14 cellular contexts compared by ENCODE assay signal in genomic region chr15:74128785-74129350, GRCh38. TPM values are rescaled to one million over a fixed set of nuclear protein-coding genes. Genes with fewer than 3 reads are reported as not detected.
DNase-seq lines count a peak whose midpoint lies in the region; ATAC-seq and TF ChIP-seq lines count a peak whose summit lies in the region.
"Had no signal": no experiment of that assay in that cellular context is flagged by ENCODE, and none has a peak within 500 bp of the region (broad histone marks: within the 10 kb centered on the region; RNA-seq: fewer than 3 reads in every experiment).

No MANE protein-coding gene starts in this region.

- H3K9ac ChIP-seq in HUES64 (ENCODE audit: low read depth, low read length) (no peak overlapping the region), neural progenitor cell (no peak overlapping the region)

- H3K27ac ChIP-seq in HUES64 (ENCODE audit: low read depth, low read length): no peak overlapping the region
- H3K27ac ChIP-seq in neural progenitor cell: no peak overlapping the region
- H3K27ac ChIP-seq in foreskin keratinocyte: no peak overlapping the region

- H3K4me1 ChIP-seq in HUES64 (ENCODE audit: insufficient read depth, low read length) (0 out of 2 replicates have a peak, but pooled peaks cover 12% of the 10 kb centered on the region), neural progenitor cell (peaks cover 28% of the 10 kb centered on the region), foreskin keratinocyte (no peaks in the 10 kb centered on the region)

- H3K36me3 Mint-ChIP-seq in neural progenitor cell: peaks cover 6% of the 10 kb centered on the region

- H3K4me3 Mint-ChIP-seq in neural progenitor cell: peak overlapping the region; percentile 87
- H3K4me3 Mint-ChIP-seq: activated CD4-positive, alpha-beta T cell treated with anti-CD3 and anti-CD28 coated beads, Interleukin-2, amount 10 ng/mL, durations not matched to agents 24 days and 14 days had no signal

- H3K27me3 ChIP-seq in HUES64 (ENCODE audit: insufficient read depth, low read length) (peaks cover 92% of the 10 kb centered on the region), neural progenitor cell (peaks cover 100% of the 10 kb centered on the region), foreskin keratinocyte (peaks cover 99% of the 10 kb centered on the region)

- under 1% methylated on average over 33 of the region's 33 CpGs for WGBS in HUES64

- H3K9me3 Mint-ChIP-seq in neural progenitor cell: peaks cover 7% of the 10 kb centered on the region

- TF ChIP-seq CTCF in choroid plexus epithelial cell (conservative IDR thresholded peaks at IDR 0.05; ENCODE audit: low read depth, low read length) (no peak), neural progenitor cell (IDR thresholded peaks at IDR 0.05) (no peak), foreskin keratinocyte (conservative IDR thresholded peaks at IDR 0.05) (no peak)

- H3K9me3 ChIP-seq in HUES64 (ENCODE audit: insufficient read depth, low read depth, low read length) (no peaks in the 10 kb centered on the region; the same call in 1 of the 2 replicates), neural progenitor cell (ENCODE audit: low read depth) (no peaks in the 10 kb centered on the region)
- H3K9me3 ChIP-seq: HAP-1 had no signal

- H3K4me1 Mint-ChIP-seq in neural progenitor cell: peaks cover 46% of the 10 kb centered on the region

- H3K27me3 Mint-ChIP-seq in neural progenitor cell (ENCODE audit: insufficient read depth, low read depth): peaks cover 75% of the 10 kb centered on the region

- no peak overlapping the region for H3K27ac Mint-ChIP-seq in neural progenitor cell

- peaks cover 47% of the 10 kb centered on the region for H4K20me1 ChIP-seq in neural progenitor cell (ENCODE audit: low read depth)

- H3K4me2 ChIP-seq in neural progenitor cell: peak overlapping the region; percentile 80

- no peak for ATAC-seq in GM21723 (IDR thresholded peaks at IDR 0.05; ENCODE audit: unreplicated experiment)
- no peak for ATAC-seq in GM19463 (IDR thresholded peaks at IDR 0.05; ENCODE audit: unreplicated experiment)
- ATAC-seq in foreskin keratinocyte: no peak

- H3K4me3 ChIP-seq in HUES64 (ENCODE audit: low read length): peak overlapping the region; percentile 49
- H3K4me3 ChIP-seq in choroid plexus epithelial cell (ENCODE audit: low read depth, low read length): peak overlapping the region; percentile 17
- H3K4me3 ChIP-seq in neural progenitor cell: peak overlapping the region; percentile 43

- DNase-seq in DMS79 treated with DMSO at 0.1 percent for 48 hours (lab: John Stamatoyannopoulos, UW): peak; percentile 16
- DNase-seq in choroid plexus epithelial cell (ENCODE audit: low read depth): no peak
- DNase-seq in neural progenitor cell (ENCODE audit: low spot score): peak; percentile 40
- DNase-seq in foreskin keratinocyte: no peak
- DNase-seq: activated CD4-positive, alpha-beta T cell treated with anti-CD3 and anti-CD28 coated beads, Interleukin-2, amount 10 ng/mL, durations not matched to agents 24 days and 14 days; NCI-H1436; small intestine had no signal

- H3K79me2 ChIP-seq in neural progenitor cell (ENCODE audit: low read depth): no peaks in the 10 kb centered on the region

- no peaks in the 10 kb centered on the region for H3K36me3 ChIP-seq in HUES64 (ENCODE audit: insufficient read depth, low read length)
- H3K36me3 ChIP-seq in neural progenitor cell: no peaks in the 10 kb centered on the region
- H3K36me3 ChIP-seq: HAP-1 had no signal

- H2AFZ ChIP-seq in neural progenitor cell (replicated peaks): no peak overlapping the region

- peaks cover 9% of the 10 kb centered on the region for H3F3A ChIP-seq in neural progenitor cell (ENCODE audit: low read depth)

RNA-seq across cellular contexts. Expression of gene ISLR2, which starts 1.5 kb away (rescaled TPM):
- polyA plus RNA-seq in HUES64 (2013, experiment 1 of 2): 1.7 TPM
- polyA plus RNA-seq in HUES64 (2013, experiment 2 of 2): 2.6 TPM
- total RNA-seq in neural progenitor cell (ENCODE audit: low replicate concordance) (not detected in 2 replicates), foreskin keratinocyte (not detected in 2 replicates)
- polyA plus RNA-seq in foreskin keratinocyte: not detected in 2 replicates
- total RNA-seq: activated CD4-positive, alpha-beta T cell treated with anti-CD3 and anti-CD28 coated beads, Interleukin-2, amount 10 ng/mL, durations not matched to agents 24 days and 14 days; Daoy; fibroblast of lung; liver had no signal
- polyA plus RNA-seq: fibroblast of lung had no signal

RNA-seq across cellular contexts. Expression of gene ISLR, which starts 44.6 kb away (rescaled TPM):
- polyA plus RNA-seq in HUES64 (2013, experiment 1 of 2): 3.3 TPM
- 5.0 TPM for polyA plus RNA-seq in HUES64 (2013, experiment 2 of 2)
- total RNA-seq in neural progenitor cell (ENCODE audit: low replicate concordance) (0.68 TPM in 1 of 2 replicates, not detected in the other), foreskin keratinocyte (not detected in 2 replicates)
- polyA plus RNA-seq in foreskin keratinocyte: not detected in 2 replicates
- total RNA-seq: activated CD4-positive, alpha-beta T cell treated with anti-CD3 and anti-CD28 coated beads, Interleukin-2, amount 10 ng/mL, durations not matched to agents 24 days and 14 days had no signal

RNA-seq across cellular contexts. Expression of gene GOLGA6A, which starts 46.5 kb away (rescaled TPM):
- 1.6 TPM for polyA plus RNA-seq in HUES64 (2013, experiment 1 of 2)
- polyA plus RNA-seq in HUES64 (2013, experiment 2 of 2): 3.2 TPM
- total RNA-seq in neural progenitor cell (ENCODE audit: low replicate concordance) (0.04 and 0.59 TPM in 2 replicates), foreskin keratinocyte (not detected in 2 replicates)
- not detected in 2 replicates for polyA plus RNA-seq in foreskin keratinocyte
- total RNA-seq: activated CD4-positive, alpha-beta T cell treated with anti-CD3 and anti-CD28 coated beads, Interleukin-2, amount 10 ng/mL, durations not matched to agents 24 days and 14 days; Daoy had no signal
- polyA plus RNA-seq: fibroblast of lung had no signal

Comparison
In these comparisons a context has a peak if more than half of its experiments do, and no peak if none do; other contexts are left out.
1. DNase-seq: peak in DMS79 treated with DMSO at 0.1 percent for 48 hours (single experiment) and neural progenitor cell (single experiment); none in choroid plexus epithelial cell (single experiment) and foreskin keratinocyte (0 of 2).
2. Peak in every context shown above with its lines, with median percentiles within 50 percentile points of each other: H3K4me3 ChIP-seq.